In the genomic region with DNA sequence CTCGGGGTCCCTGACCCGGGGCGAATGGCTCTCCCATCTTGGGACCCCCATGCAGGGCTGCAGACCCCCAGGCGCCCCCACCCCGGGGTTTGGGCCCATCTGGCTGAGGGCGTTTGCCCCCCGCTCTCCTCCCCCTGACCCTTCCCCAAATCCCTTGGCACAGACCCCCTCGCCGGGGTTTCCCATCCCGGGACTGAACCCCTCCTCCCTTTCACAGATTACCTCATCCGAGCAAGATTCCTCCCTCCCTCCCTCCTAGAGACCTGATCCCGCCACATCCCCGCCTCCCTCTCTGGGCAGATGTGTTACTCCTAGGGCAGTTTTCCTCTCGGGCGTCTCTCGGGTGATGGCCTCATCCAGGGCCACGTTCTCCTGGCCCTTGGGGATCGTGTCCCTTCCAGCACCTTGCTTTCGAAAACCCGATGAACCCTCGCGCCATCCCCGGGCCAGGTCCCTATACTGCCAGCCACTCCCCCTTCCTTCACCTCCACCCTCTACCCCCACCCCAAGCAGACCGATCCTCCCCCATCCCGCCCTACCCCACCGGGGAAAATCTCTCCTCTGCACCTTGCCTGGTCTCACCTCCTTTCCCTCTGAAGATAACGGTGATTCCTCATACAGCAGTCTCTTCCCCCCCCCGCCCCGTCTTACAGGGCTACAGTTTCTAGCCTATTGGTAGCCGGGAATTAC, we compare ENCODE assay signal across 8 cellular contexts. TPM values are rescaled to one million over a fixed set of nuclear protein-coding genes. Genes with fewer than 3 reads are reported as not detected.
DNase-seq lines count a peak whose midpoint lies in the region; ATAC-seq and TF ChIP-seq lines count a peak whose summit lies in the region.

No MANE protein-coding gene starts in this region.

- H3K9me3 Mint-ChIP-seq in activated T-helper 2 cell treated with anti-CD3 and anti-CD28 coated beads, Interferon-gamma antibody, Interleukin-2, Interleukin-4, amounts not matched to agents 10 μg/mL and 5 μg/mL and 100 μg/mL, durations not matched to agents 14 hours and 24 hours and 36 hours: no peaks in the 10 kb centered on the region

- no peaks in the 10 kb centered on the region for H3K9me2 ChIP-seq in OCI-LY1 (ENCODE audit: low read depth, low read length)
- no peaks in the 10 kb centered on the region for H3K9me2 ChIP-seq in neural cell (ENCODE audit: insufficient read depth, low read length)

- intact Hi-C loops in activated T-helper 2 cell treated with anti-CD3 and anti-CD28 coated beads, Interferon-gamma antibody, Interleukin-2, Interleukin-4, amounts not matched to agents 10 μg/mL and 5 μg/mL and 100 μg/mL, durations not matched to agents 14 hours and 24 hours and 36 hours (cut with micrococcal nuclease): loop anchor here (2.0 to 5.0 kb wide), 4 partner anchors 22 to 450 kb away; a partner anchor contains a TSS
- intact Hi-C loops in transverse colon (cut with DNase I; ENCODE audit: low total_unique reads): loop anchor here (5.0 kb wide), 1 partner anchor 35 kb away; a partner anchor contains a TSS

- TF ChIP-seq POLR2A in transverse colon (IDR thresholded peaks at IDR 0.05): no peak

- peak overlapping the region; percentile 89 for H3K27ac Mint-ChIP-seq in activated T-helper 2 cell treated with anti-CD3 and anti-CD28 coated beads, Interferon-gamma antibody, Interleukin-2, Interleukin-4, amounts not matched to agents 10 μg/mL and 5 μg/mL and 100 μg/mL, durations not matched to agents 14 hours and 24 hours and 36 hours

- H3K9ac ChIP-seq in OCI-LY1 (ENCODE audit: low read length) (peak overlapping the region; percentile 91), neural cell (ENCODE audit: low read length) (peak overlapping the region; percentile 99)

- peak overlapping the region; percentile 98 for H3K4me2 ChIP-seq in OCI-LY1 (ENCODE audit: low read length)
- peak overlapping the region; percentile 96 for H3K4me2 ChIP-seq in neural cell (ENCODE audit: low read length)

- peaks cover 52% of the 10 kb centered on the region for H3K4me1 ChIP-seq in OCI-LY1 (ENCODE audit: insufficient read depth, low read length, severe bottlenecking)
- peaks cover 8 to 60% (median 40%) of the 10 kb centered on the region in 4 donors for H3K4me1 ChIP-seq in transverse colon

- no peak for TF ChIP-seq EP300 in neural cell (conservative IDR thresholded peaks at IDR 0.05; ENCODE audit: poor library complexity, severe bottlenecking)
- no peak for TF ChIP-seq EP300 in transverse colon (IDR thresholded peaks at IDR 0.05; ENCODE audit: low read depth)

- H3K27ac ChIP-seq in OCI-LY1 (ENCODE audit: low read depth, low read length, poor library complexity, severe bottlenecking): peak overlapping the region; percentile 61
- H3K27ac ChIP-seq in neural cell (ENCODE audit: low read length): peak overlapping the region; percentile 96
- peak overlapping the region; percentile 94 to 96 (median 94) for H3K27ac ChIP-seq in transverse colon

- WGBS in transverse colon (ENCODE audit: low coverage in 1 of 2), 2 donors: 0% methylated on average over 5 to 30 of the region's 30 CpGs

- DNase-seq in NCI-H345 (lab: John Stamatoyannopoulos, UW) (peak; percentile 63), NCI-H345 treated with DMSO at 0.1 percent for 48 hours (lab: John Stamatoyannopoulos, UW; ENCODE audit: unreplicated experiment) (no peak), fibroblast of villous mesenchyme (ENCODE audit: low read depth) (peak; percentile 43), transverse colon (peak; percentile 47)
- peak; percentile 33 for DNase-seq in activated T-helper 2 cell treated with anti-CD3 and anti-CD28 coated beads, Interferon-gamma antibody, Interleukin-2, Interleukin-4, amounts not matched to agents 10 μg/mL and 5 μg/mL and 100 μg/mL, durations not matched to agents 14 hours and 24 hours and 36 hours (ENCODE audit: low spot score)

- H3K4me3 ChIP-seq in OCI-LY1 (ENCODE audit: low read depth, low read length, poor library complexity, severe bottlenecking): peak overlapping the region; percentile 88
- peak overlapping the region; percentile 91 for H3K4me3 ChIP-seq in fibroblast of villous mesenchyme (ENCODE audit: low read depth, low read length)
- H3K4me3 ChIP-seq in neural cell (ENCODE audit: low read length): peak overlapping the region; percentile 96
- H3K4me3 ChIP-seq in transverse colon: peak overlapping the region; percentile 93 to 99 (median 96)

- in situ Hi-C loops in transverse colon (cut with MboI; ENCODE audit: low pct_ligation_motif_present in 1 of 4, low pct_unique_long_range_greater_than_20kb in 1 of 4, low sequenced_read_pairs in 3 of 4): no loop called here

- H3K36me3 ChIP-seq in OCI-LY1 (ENCODE audit: insufficient read depth, low read length): 0 out of 2 replicates have a peak, but pooled peaks cover 5% of the 10 kb centered on the region
- no peaks in the 10 kb centered on the region for H3K36me3 ChIP-seq in neural cell (ENCODE audit: insufficient read depth, low read length)
- H3K36me3 ChIP-seq in transverse colon: no peaks in the 10 kb centered on the region

- peaks cover 50% of the 10 kb centered on the region for H3K4me1 Mint-ChIP-seq in activated T-helper 2 cell treated with anti-CD3 and anti-CD28 coated beads, Interferon-gamma antibody, Interleukin-2, Interleukin-4, amounts not matched to agents 10 μg/mL and 5 μg/mL and 100 μg/mL, durations not matched to agents 14 hours and 24 hours and 36 hours (ENCODE audit: low read depth)

- H3K9me3 ChIP-seq in OCI-LY1 (ENCODE audit: low read length) (no peaks in the 10 kb centered on the region), neural cell (ENCODE audit: low read length) (no peaks in the 10 kb centered on the region), transverse colon (no peaks in the 10 kb centered on the region)

- no peak for TF ChIP-seq RAD21 in neural cell (conservative IDR thresholded peaks at IDR 0.05)

- peaks cover 25% of the 10 kb centered on the region for H3K36me3 Mint-ChIP-seq in activated T-helper 2 cell treated with anti-CD3 and anti-CD28 coated beads, Interferon-gamma antibody, Interleukin-2, Interleukin-4, amounts not matched to agents 10 μg/mL and 5 μg/mL and 100 μg/mL, durations not matched to agents 14 hours and 24 hours and 36 hours (ENCODE audit: low read depth)

- H4K20me1 ChIP-seq in OCI-LY1 (ENCODE audit: insufficient read depth, low read length): no peaks in the 10 kb centered on the region
- H4K20me1 ChIP-seq in neural cell (ENCODE audit: insufficient read depth): peaks cover 37% of the 10 kb centered on the region

- H3F3A ChIP-seq in OCI-LY1 (ENCODE audit: insufficient read depth, low read length): no peaks in the 10 kb centered on the region
- H3F3A ChIP-seq in neural cell (ENCODE audit: insufficient read depth, low read length, poor library complexity, severe bottlenecking): peaks cover 9% of the 10 kb centered on the region

- peaks cover 1% of the 10 kb centered on the region for H3K27me3 Mint-ChIP-seq in activated T-helper 2 cell treated with anti-CD3 and anti-CD28 coated beads, Interferon-gamma antibody, Interleukin-2, Interleukin-4, amounts not matched to agents 10 μg/mL and 5 μg/mL and 100 μg/mL, durations not matched to agents 14 hours and 24 hours and 36 hours (ENCODE audit: low read depth)

- H3K4me3 Mint-ChIP-seq in activated T-helper 2 cell treated with anti-CD3 and anti-CD28 coated beads, Interferon-gamma antibody, Interleukin-2, Interleukin-4, amounts not matched to agents 10 μg/mL and 5 μg/mL and 100 μg/mL, durations not matched to agents 14 hours and 24 hours and 36 hours (ENCODE audit: low read depth): peak overlapping the region; percentile 93

- ATAC-seq in HG03139 (IDR thresholded peaks at IDR 0.05; ENCODE audit: unreplicated experiment): no peak

- TF ChIP-seq CTCF in OCI-LY1 (IDR thresholded peaks at IDR 0.05; ENCODE audit: low read length): no peak
- no peak for TF ChIP-seq CTCF in fibroblast of villous mesenchyme (IDR thresholded peaks at IDR 0.05; ENCODE audit: insufficient read depth, low read depth, low read length)
- TF ChIP-seq CTCF in neural cell (IDR thresholded peaks at IDR 0.05; ENCODE audit: poor library complexity, severe bottlenecking): no peak
- TF ChIP-seq CTCF in transverse colon (IDR thresholded peaks at IDR 0.05): no peak

- peaks cover 55% of the 10 kb centered on the region for H3K79me2 ChIP-seq in OCI-LY1 (ENCODE audit: insufficient read depth, low read length)
- peaks cover 56% of the 10 kb centered on the region for H3K79me2 ChIP-seq in neural cell (replicated peaks; ENCODE audit: insufficient read depth, low read length)

- H3K27me3 ChIP-seq in OCI-LY1 (ENCODE audit: insufficient read depth, low read length) (no peaks in the 10 kb centered on the region), neural cell (ENCODE audit: insufficient read depth, low read depth, low read length) (no peaks in the 10 kb centered on the region), transverse colon (no peaks in the 10 kb centered on the region)

- no peak overlapping the region for H2AFZ ChIP-seq in OCI-LY1 (ENCODE audit: low read length)
- H2AFZ ChIP-seq in neural cell (ENCODE audit: low read depth, low read length): no peak overlapping the region

TF ChIP-seq in neural cell, 6 proteins besides CTCF, POLR2A, EP300 and RAD21 (continues in another document):
- no peak for TF ChIP-seq EZH2 (IDR thresholded peaks at IDR 0.05; ENCODE audit: borderline replicate concordance, insufficient read depth, low read length, poor library complexity, severe bottlenecking)
- TF ChIP-seq MXI1 (conservative IDR thresholded peaks at IDR 0.05; ENCODE audit: poor library complexity, severe bottlenecking): no peak

RNA-seq across cellular contexts. Expression of a gene that starts 0.9 kb away (rescaled TPM):
- 61.6 and 64.2 TPM in 2 replicates for total RNA-seq in activated T-helper 2 cell treated with anti-CD3 and anti-CD28 coated beads, Interferon-gamma antibody, Interleukin-2, Interleukin-4, amounts not matched to agents 10 μg/mL and 5 μg/mL and 100 μg/mL, durations not matched to agents 14 hours and 24 hours and 36 hours
- total RNA-seq in fibroblast of villous mesenchyme (39.6 and 47.1 TPM in 2 replicates), transverse colon (100 to 1,000 TPM in 1 of 4 donors, 10 to 100 TPM in 3; 51.1 to 120 (median 75.5) TPM)
- 16.7 and 24.2 TPM in 2 replicates for polyA plus RNA-seq in neural cell
- polyA minus RNA-seq in neural cell: 93.2 and 135 TPM in 2 replicates

RNA-seq across cellular contexts. Expression of a gene that starts 35.8 kb away (rescaled TPM):
- 237 and 266 TPM in 2 replicates for total RNA-seq in activated T-helper 2 cell treated with anti-CD3 and anti-CD28 coated beads, Interferon-gamma antibody, Interleukin-2, Interleukin-4, amounts not matched to agents 10 μg/mL and 5 μg/mL and 100 μg/mL, durations not matched to agents 14 hours and 24 hours and 36 hours
- 34.1 and 44.0 TPM in 2 replicates for total RNA-seq in fibroblast of villous mesenchyme
- polyA plus RNA-seq in neural cell: 107 and 153 TPM in 2 replicates
- 39.4 and 44.3 TPM in 2 replicates for polyA minus RNA-seq in neural cell
- total RNA-seq in transverse colon: 10 to 100 TPM in 3 of 4 donors, 1 to 10 TPM in 1; 3.8 to 74.2 (median 46.9) TPM
